In genomic region chr20:37378785-37379598, GRCh38 we compare ENCODE assay signal across 12 cellular contexts. TPM values are rescaled to one million over a fixed set of nuclear protein-coding genes. Genes with fewer than 3 reads are reported as not detected.
DNase-seq lines count a peak whose midpoint lies in the region; ATAC-seq, FAIRE-seq and TF ChIP-seq lines count a peak whose summit lies in the region.
"Had no signal": no experiment of that assay in that cellular context is flagged by ENCODE, and none has a peak within 500 bp of the region (broad histone marks: within the 10 kb centered on the region; RNA-seq: fewer than 3 reads in every experiment).

No MANE protein-coding gene starts in this region.

- H3K4me3 Mint-ChIP-seq in astrocyte (ENCODE audit: unreplicated experiment): no peak overlapping the region

- peaks cover 7% of the 10 kb centered on the region for H3K36me3 Mint-ChIP-seq in astrocyte (ENCODE audit: low read depth, unreplicated experiment)

- in situ Hi-C loops in HepG2 (cut with HindIII; ENCODE audit: extremely low pct_ligation_motif_present, low pct_unique_long_range_greater_than_20kb): no loop called here

- ATAC-seq in HepG2 (peak; percentile 9; the same call in 2 of the 3 replicates), HG02884 (IDR thresholded peaks at IDR 0.05; ENCODE audit: unreplicated experiment) (no peak)

- H3K4me1 Mint-ChIP-seq in astrocyte (ENCODE audit: low read depth, unreplicated experiment): peaks cover 11% of the 10 kb centered on the region

- no peak for TF ChIP-seq POLR2A in HepG2 (IDR thresholded peaks at IDR 0.05; ENCODE audit: insufficient read depth in 1 of 2, low read depth in 2 of 2, low read length in 2 of 2)

- CTCF ChIA-PET in HepG2 (lab: Yijun Ruan, JAX; ENCODE audit: low intra/inter-chr PET ratio, low total read pairs) (no interaction called here), OCI-LY7 (lab: Charles Lee; ENCODE audit: unreplicated experiment) (no interaction called here)

- H3K9ac ChIP-seq in astrocyte (ENCODE audit: low read length) (peak overlapping the region; percentile 39), HepG2 (ENCODE audit: insufficient read depth, low read depth, low read length) (0 out of 2 replicates have a peak overlapping the region, but pooled peaks have one; percentile 4), MM.1S (ENCODE audit: low read length) (no peak overlapping the region)

- no TSS peak for BruUV-seq in HepG2 (replicated peaks; lab: Mats Ljungman, UMichigan)
- no TSS peak for BruUV-seq in OCI-LY7 (replicated peaks; lab: Mats Ljungman, UMichigan)

- TF ChIP-seq EP300 in HepG2 (IDR thresholded peaks at IDR 0.05; ENCODE audit: low read depth in 2 of 2, low read length in 2 of 2): peak in 1 of 2 experiments; percentile 60; a peak in 2 of 4 replicates
- peak; percentile 61; the same call in 1 of the 2 replicates for TF ChIP-seq EP300 in HepG2 (CRISPR knock-in tag; IDR thresholded peaks at IDR 0.05; ENCODE audit: borderline replicate concordance)

- H3K9me2 ChIP-seq in MM.1S (replicated peaks; ENCODE audit: insufficient read depth, low read length) (no peaks in the 10 kb centered on the region), OCI-LY7 (ENCODE audit: insufficient read depth, low read length) (no peaks in the 10 kb centered on the region)

- H3K9me3 ChIP-seq in astrocyte (ENCODE audit: insufficient read depth, low read depth, low read length) (no peaks in the 10 kb centered on the region), HepG2 (ENCODE audit: low read length) (no peaks in the 10 kb centered on the region), MM.1S (replicated peaks; ENCODE audit: insufficient read depth, low read length) (no peaks in the 10 kb centered on the region), OCI-LY7 (ENCODE audit: low read length) (peaks cover 10% of the 10 kb centered on the region; the same call in 1 of the 2 replicates)

- H3K9me3 Mint-ChIP-seq in astrocyte (ENCODE audit: unreplicated experiment): no peaks in the 10 kb centered on the region

- POLR2A ChIA-PET in HepG2 (lab: Yijun Ruan, JAX) (interaction anchor here (0.6 to 3.5 kb wide), 9 partner anchors 12 to 149 kb away, joined by 3 to 34 read pairs (median 6); partner anchors contain the start of genes BLCAP, MANBAL and SRC), OCI-LY7 (lab: Charles Lee) (no interaction called here)

- 87% methylated on average over 24 of the region's 24 CpGs for WGBS in HepG2 (ENCODE audit: low lambda C conversion rate)

- H3K27me3 ChIP-seq in ACC112 (ENCODE audit: insufficient read depth, low read length) (no peaks in the 10 kb centered on the region), astrocyte (ENCODE audit: insufficient read depth, low read length) (no peaks in the 10 kb centered on the region), HepG2 (ENCODE audit: control insufficient read depth in 1 of 2, insufficient read depth in 2 of 2, low read length in 2 of 2) (no peaks in the 10 kb centered on the region), MM.1S (replicated peaks; ENCODE audit: insufficient read depth, low read length) (no peaks in the 10 kb centered on the region)

- H2AFZ ChIP-seq in ACC112 (ENCODE audit: low read length, unreplicated experiment): no peak overlapping the region
- H2AFZ ChIP-seq in astrocyte (ENCODE audit: low read depth, low read length): peak overlapping the region; percentile 46
- H2AFZ ChIP-seq in HepG2 (ENCODE audit: low read length): no peak overlapping the region
- H2AFZ ChIP-seq in MM.1S (ENCODE audit: low read length): no peak overlapping the region
- no peak overlapping the region for H2AFZ ChIP-seq in OCI-LY7 (ENCODE audit: low read length)

- no peak for FAIRE-seq in astrocyte (lab: Jason Lieb, UNC)
- FAIRE-seq in HepG2 (lab: Jason Lieb, UNC): no peak
- FAIRE-seq: colon had no signal

- H3F3A ChIP-seq in MM.1S (ENCODE audit: insufficient read depth, low read length): peaks cover 16% of the 10 kb centered on the region

- H3K27ac ChIP-seq in ACC112 (ENCODE audit: low read depth, low read length) (peak overlapping the region; percentile 51), astrocyte (ENCODE audit: low read depth, low read length) (peak overlapping the region; percentile 57), HepG2 (ENCODE audit: extremely low read length, insufficient read depth, low read length) (peak overlapping the region; percentile 48), MM.1S (ENCODE audit: low read length) (no peak overlapping the region), OCI-LY7 (ENCODE audit: low read depth, low read length, poor library complexity, severe bottlenecking) (no peak overlapping the region)

- H4K20me1 ChIP-seq in astrocyte (ENCODE audit: insufficient read depth, low read length) (no peaks in the 10 kb centered on the region), HepG2 (ENCODE audit: insufficient read depth, low read length) (peaks cover 49% of the 10 kb centered on the region), MM.1S (ENCODE audit: insufficient read depth, low read length) (no peaks in the 10 kb centered on the region), OCI-LY7 (ENCODE audit: insufficient read depth, low read length) (no peaks in the 10 kb centered on the region)

- H3K27ac Mint-ChIP-seq in astrocyte (ENCODE audit: unreplicated experiment): peak overlapping the region; percentile 18

- TF ChIP-seq CTCF in astrocyte (IDR thresholded peaks at IDR 0.05; ENCODE audit: insufficient read depth, low read depth, low read length): no peak
- TF ChIP-seq CTCF in HepG2 (CRISPR knock-in tag; IDR thresholded peaks at IDR 0.05): no peak
- TF ChIP-seq CTCF in MM.1S (IDR thresholded peaks at IDR 0.05; ENCODE audit: low read length): no peak
- TF ChIP-seq CTCF in OCI-LY7 (conservative IDR thresholded peaks at IDR 0.05; ENCODE audit: low read length): no peak

- no peak overlapping the region for H3K4me3 ChIP-seq in ACC112 (ENCODE audit: low read depth, low read length)
- no peak overlapping the region for H3K4me3 ChIP-seq in astrocyte (ENCODE audit: insufficient read depth, low read depth, low read length)
- no peak overlapping the region for H3K4me3 ChIP-seq in HepG2 (replicated peaks in 1 of 3; ENCODE audit: insufficient read depth in 1 of 3, low read depth in 2 of 3, low read length in 3 of 3)
- H3K4me3 ChIP-seq in MM.1S (ENCODE audit: low read length): no peak overlapping the region
- no peak overlapping the region for H3K4me3 ChIP-seq in OCI-LY7 (ENCODE audit: low read depth, low read length, poor library complexity, severe bottlenecking)

- H3K27me3 Mint-ChIP-seq in astrocyte (ENCODE audit: low read depth, unreplicated experiment): no peaks in the 10 kb centered on the region

- peak; percentile 82 for DNase-seq in HPDE6-E6E7 (ENCODE audit: extremely low spot score)
- DNase-seq in astrocyte (ENCODE audit: low read depth): peak; percentile 51
- no peak for DNase-seq in HepG2 (ENCODE audit: low spot score)
- DNase-seq in MM.1S: no peak
- no peak for DNase-seq in MV-4-11 (lab: John Stamatoyannopoulos, UW)
- DNase-seq in OCI-LY7 (ENCODE audit: low spot score): no peak
- DNase-seq: COR-L47, kidney glomerular epithelial cell, NCI-H1092 treated with DMSO at 0.1 percent for 48 hours had no signal

- intact Hi-C loops in HepG2 (cut with micrococcal nuclease; ENCODE audit: unreplicated experiment): loop anchor here (2.0 kb wide), 1 partner anchor 16 kb away; no protein-coding TSS in a partner anchor
- intact Hi-C loops in OCI-LY7 (cut with micrococcal nuclease; ENCODE audit: unreplicated experiment): no loop called here

- H3K79me2 ChIP-seq in ACC112 (ENCODE audit: control insufficient read depth, insufficient read depth, low read length, unreplicated experiment) (no peaks in the 10 kb centered on the region), astrocyte (ENCODE audit: insufficient read depth, low read length) (peaks cover 18% of the 10 kb centered on the region), HepG2 (ENCODE audit: insufficient read depth, low read length) (peaks cover 51% of the 10 kb centered on the region), MM.1S (ENCODE audit: low read length) (no peaks in the 10 kb centered on the region), OCI-LY7 (ENCODE audit: insufficient read depth, low read depth, low read length) (no peaks in the 10 kb centered on the region)

- peaks cover 9% of the 10 kb centered on the region; the same call in 1 of the 2 replicates for H3K36me3 ChIP-seq in ACC112 (ENCODE audit: insufficient read depth, low read length)
- peaks cover 3% of the 10 kb centered on the region for H3K36me3 ChIP-seq in astrocyte (ENCODE audit: insufficient read depth, low read length)
- H3K36me3 ChIP-seq in HepG2 (replicated peaks in 1 of 2; ENCODE audit: control insufficient read depth in 1 of 2, insufficient read depth in 2 of 2, low read length in 2 of 2): peaks cover 21 to 57% of the 10 kb centered on the region in 2 experiments
- H3K36me3 ChIP-seq in MM.1S (replicated peaks; ENCODE audit: insufficient read depth, low read length): no peaks in the 10 kb centered on the region
- H3K36me3 ChIP-seq in OCI-LY7 (ENCODE audit: insufficient read depth, low read length): no peaks in the 10 kb centered on the region

- H3K4me1 ChIP-seq in ACC112 (ENCODE audit: control insufficient read depth, insufficient read depth, low read length, unreplicated experiment) (peaks cover 28% of the 10 kb centered on the region), astrocyte (ENCODE audit: insufficient read depth, low read length) (peaks cover 24% of the 10 kb centered on the region), HepG2 (ENCODE audit: insufficient read depth, low read length) (peaks cover 57% of the 10 kb centered on the region), MM.1S (ENCODE audit: low read length) (peaks cover 20% of the 10 kb centered on the region), OCI-LY7 (ENCODE audit: insufficient read depth, low read length, poor library complexity, severe bottlenecking) (peaks cover 41% of the 10 kb centered on the region)

- peak overlapping the region; percentile 38 for H3K4me2 ChIP-seq in astrocyte (ENCODE audit: low read length)
- no peak overlapping the region for H3K4me2 ChIP-seq in HepG2 (ENCODE audit: low read depth, low read length)
- H3K4me2 ChIP-seq in MM.1S (ENCODE audit: low read depth, low read length): no peak overlapping the region
- no peak overlapping the region for H3K4me2 ChIP-seq in OCI-LY7 (ENCODE audit: low read length)

- no peak for TF ChIP-seq RAD21 in HepG2 (CRISPR knock-in tag; IDR thresholded peaks at IDR 0.05)

RNA-seq across cellular contexts. Expression of gene SRC, which starts 33.1 kb away (rescaled TPM):
- 33.4 and 33.7 TPM in 2 replicates for total RNA-seq in astrocyte
- total RNA-seq in HepG2 (2016; rRNA removed; fragmentation: Illumina TruSeq; extraction: Trizol): 54.7 and 59.7 TPM in 2 replicates
- 18.4 and 21.0 TPM in 2 replicates for total RNA-seq in HepG2 (2016; cell fraction: cytosol; rRNA removed; fragmentation: Illumina TruSeq; extraction: Trizol; ENCODE audit: low read depth)
- 48.2 and 56.8 TPM in 2 replicates for total RNA-seq in HepG2 (2016; cell fraction: insoluble cytoplasmic fraction; rRNA removed; fragmentation: Illumina TruSeq; extraction: Trizol)
- 25.3 and 30.3 TPM in 2 replicates for total RNA-seq in HepG2 (2016; cell fraction: membrane; rRNA removed; fragmentation: Illumina TruSeq; extraction: Trizol)
- 60.1 and 65.6 TPM in 2 replicates for total RNA-seq in HepG2 (2016; cell fraction: nucleus; rRNA removed; fragmentation: Illumina TruSeq; extraction: Trizol)
- polyA plus RNA-seq in HepG2 (2011; rRNA removed): 192 and 229 TPM in 2 replicates
- 97.4 and 112 TPM in 2 replicates for polyA plus RNA-seq in HepG2 (2011; cell fraction: cytosol; rRNA removed)
- polyA plus RNA-seq in HepG2 (2011; cell fraction: nucleus; rRNA removed): 448 and 459 TPM in 2 replicates
- 148 and 158 TPM in 2 replicates for polyA plus RNA-seq in HepG2 (2012)
- polyA plus RNA-seq in HepG2 (2016; cell fraction: cytosol; fragmentation: Illumina TruSeq; extraction: Trizol; ENCODE audit: low read depth): 3.4 and 4.0 TPM in 2 replicates
- polyA plus RNA-seq in HepG2 (2016; cell fraction: insoluble cytoplasmic fraction; fragmentation: Illumina TruSeq; extraction: Trizol; ENCODE audit: low read depth): 43.5 and 52.9 TPM in 2 replicates
- polyA plus RNA-seq in HepG2 (2016; cell fraction: membrane; fragmentation: Illumina TruSeq; extraction: Trizol; ENCODE audit: low read depth): 13.5 and 16.0 TPM in 2 replicates
- 92.1 and 101 TPM in 2 replicates for polyA plus RNA-seq in HepG2 (2016; cell fraction: nucleus; fragmentation: Illumina TruSeq; extraction: Trizol; ENCODE audit: insufficient read depth, low read depth)
- 0.87 and 280 TPM in 2 replicates for polyA minus RNA-seq in HepG2 (2011; rRNA and poly(A)+ RNA removed; ENCODE audit: low replicate concordance)
- polyA minus RNA-seq in HepG2 (2011; cell fraction: cytosol; rRNA and poly(A)+ RNA removed): 92.5 and 127 TPM in 2 replicates
- 209 and 267 TPM in 2 replicates for polyA minus RNA-seq in HepG2 (2011; cell fraction: nucleus; rRNA and poly(A)+ RNA removed)
- total RNA-seq in OCI-LY7 (2014; rRNA removed; shearing (Covaris generic)): 0.18 and 3.7 TPM in 2 replicates
- total RNA-seq in OCI-LY7 (2022): 0.72 and 0.89 TPM in 2 replicates

Comparison
In these comparisons a context has a peak if more than half of its experiments do, and no peak if none do; other contexts are left out.
1. H3K27ac ChIP-seq: peak in ACC112 (single experiment), astrocyte (single experiment) and HepG2 (single experiment); none in MM.1S (single experiment) and OCI-LY7 (single experiment).
2. DNase-seq: peak in HPDE6-E6E7 (single experiment) and astrocyte (single experiment); none in HepG2 (single experiment), MM.1S (single experiment), MV-4-11 (single experiment) and OCI-LY7 (single experiment).